11 cellular contexts compared by ENCODE assay signal in the genomic region with DNA sequence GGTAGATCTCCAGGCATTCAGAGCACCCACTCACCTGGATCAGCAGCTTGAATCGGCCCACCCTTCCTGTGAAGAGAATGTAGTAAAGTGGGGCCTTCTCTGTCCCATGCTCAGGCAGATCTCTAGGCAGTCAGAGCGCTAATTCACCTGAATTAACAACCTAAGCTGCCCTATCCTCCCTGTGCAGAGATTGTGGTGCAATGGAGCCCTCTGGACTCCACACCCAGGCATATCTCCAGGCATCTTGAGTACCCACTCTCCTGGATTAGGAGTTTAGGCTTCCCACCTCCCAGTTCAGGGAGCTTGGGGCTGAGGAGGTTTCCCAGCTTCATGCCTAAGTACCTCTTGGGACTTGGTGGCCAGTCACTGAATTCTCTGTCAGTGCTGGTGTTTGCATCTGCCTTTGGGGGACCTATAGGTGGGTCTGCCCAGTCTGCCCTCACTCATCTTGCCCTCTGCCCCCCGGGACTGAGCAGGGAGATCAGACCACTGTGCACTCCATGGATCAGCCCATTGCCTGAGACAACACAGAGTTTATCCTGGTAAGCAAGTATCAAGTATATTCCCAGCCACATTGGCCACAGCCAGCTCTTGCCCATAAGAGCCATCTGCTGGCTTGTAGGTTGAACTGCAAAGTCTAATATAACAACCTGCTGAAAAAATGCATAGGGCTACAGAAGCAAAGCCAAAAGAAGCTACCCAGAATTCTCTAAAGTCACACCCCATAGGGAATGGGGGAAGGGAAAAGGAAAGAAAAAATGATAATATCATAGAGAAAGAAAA.
A peak's percentile ranks its signal among the peaks of the same experiment; 100 is the strongest.
DNase-seq lines count a peak whose midpoint lies in the region; ATAC-seq, FAIRE-seq and TF ChIP-seq lines count a peak whose summit lies in the region.
"Had no signal": no experiment of that assay in that cellular context is flagged by ENCODE, and none has a peak within 500 bp of the region (broad histone marks: within the 10 kb centered on the region; RNA-seq: fewer than 3 reads in every experiment).

No MANE protein-coding gene starts in this region.

- H3K23ac ChIP-seq in mesendoderm (ENCODE audit: low read length): no peak overlapping the region

- H3K18ac ChIP-seq in mesendoderm (ENCODE audit: low read length): no peak overlapping the region

- H2BK15ac ChIP-seq in mesendoderm (replicated peaks; ENCODE audit: low read depth): no peak overlapping the region

- H3K4me1 ChIP-seq in mesendoderm (ENCODE audit: control insufficient read depth, low read depth, low read length): no peaks in the 10 kb centered on the region

- H3K79me2 ChIP-seq in mesendoderm (ENCODE audit: control insufficient read depth, insufficient read depth, low read length): no peaks in the 10 kb centered on the region

- H4K8ac ChIP-seq in mesendoderm (ENCODE audit: low read depth, low read length): no peak overlapping the region

- no peak for TF ChIP-seq EP300 in Ishikawa (IDR thresholded peaks at IDR 0.05; ENCODE audit: borderline replicate concordance)

- H2BK5ac ChIP-seq in mesendoderm (ENCODE audit: low read length): no peak overlapping the region

- no peaks in the 10 kb centered on the region for H3K4me1 Mint-ChIP-seq in WTC11
- H3K4me1 Mint-ChIP-seq in CD4-positive, alpha-beta T cell (ENCODE audit: low read depth): no peaks in the 10 kb centered on the region

- ATAC-seq in WTC11: peak; percentile 90
- no peak for ATAC-seq in CD4-positive, alpha-beta T cell (ENCODE audit: poor library complexity)
- ATAC-seq: natural killer cell treated with Interleukin-12 subunit alpha and Interleukin-12 subunit beta and Interleukin-15 and Interleukin-18, amount 100 ng/mL, for 72 hours had no signal

- no peaks in the 10 kb centered on the region for H3K27me3 ChIP-seq in mesendoderm (ENCODE audit: insufficient read depth, low read length, poor library complexity)
- no peaks in the 10 kb centered on the region for H3K27me3 ChIP-seq in CD4-positive, alpha-beta T cell (ENCODE audit: control insufficient read depth, insufficient read depth, low read length)

- H3K4me3 ChIP-seq in mesendoderm (ENCODE audit: low read length): no peak overlapping the region

- no peaks in the 10 kb centered on the region for H3K36me3 ChIP-seq in mesendoderm (ENCODE audit: control insufficient read depth, insufficient read depth, low read length)

- no peak for TF ChIP-seq POLR2A in GM12892 (IDR thresholded peaks at IDR 0.05; ENCODE audit: low read depth, low read length)

- no peaks in the 10 kb centered on the region for H3K36me3 Mint-ChIP-seq in WTC11
- no peaks in the 10 kb centered on the region for H3K36me3 Mint-ChIP-seq in CD4-positive, alpha-beta T cell (ENCODE audit: low read depth)
- H3K36me3 Mint-ChIP-seq: natural killer cell treated with Interleukin-12 subunit alpha and Interleukin-12 subunit beta and Interleukin-15 and Interleukin-18, amount 100 ng/mL, for 72 hours had no signal

- H3K4me2 ChIP-seq in mesendoderm (ENCODE audit: low read length): no peak overlapping the region

- POLR2A ChIA-PET in WTC11 (lab: Charles Lee): no interaction called here
- POLR2A ChIA-PET in CD4-positive, alpha-beta T cell (lab: Charles Lee): no interaction called here

- H3K56ac ChIP-seq in mesendoderm (ENCODE audit: low read length): peak overlapping the region; percentile 15

- peak; percentile 38 for FAIRE-seq in GM12892 (lab: Jason Lieb, UNC)
- FAIRE-seq: endothelial cell of umbilical vein had no signal

- H2BK120ac ChIP-seq in mesendoderm (ENCODE audit: low read depth, low read length): no peak overlapping the region

- H3K79me1 ChIP-seq in mesendoderm (ENCODE audit: low read length): no peaks in the 10 kb centered on the region

- H3K27ac Mint-ChIP-seq in WTC11: no peak overlapping the region
- no peak overlapping the region for H3K27ac Mint-ChIP-seq in CD4-positive, alpha-beta T cell
- H3K27ac Mint-ChIP-seq: natural killer cell treated with Interleukin-12 subunit alpha and Interleukin-12 subunit beta and Interleukin-15 and Interleukin-18, amount 100 ng/mL, for 72 hours had no signal

- no peak overlapping the region for H3K4ac ChIP-seq in mesendoderm (ENCODE audit: low read depth, low read length)

- no peak overlapping the region for H3K9ac ChIP-seq in mesendoderm (ENCODE audit: low read length)

- H3K9me3 Mint-ChIP-seq in WTC11: peaks cover 17% of the 10 kb centered on the region
- peaks cover 11% of the 10 kb centered on the region for H3K9me3 Mint-ChIP-seq in CD4-positive, alpha-beta T cell

- CTCF ChIA-PET in WTC11 (lab: Charles Lee): interaction anchor here (0.7 to 1.8 kb wide), 4 partner anchors 10 to 241 kb away, joined by 3 to 9 read pairs (median 4); no protein-coding TSS in a partner anchor
- CTCF ChIA-PET in CD4-positive, alpha-beta T cell (lab: Charles Lee): no interaction called here

- no peaks in the 10 kb centered on the region for H3K9me3 ChIP-seq in CD4-positive, alpha-beta T cell (ENCODE audit: control insufficient read depth, low read length)

- no peaks in the 10 kb centered on the region for H3K27me3 Mint-ChIP-seq in WTC11 (ENCODE audit: low read depth)
- H3K27me3 Mint-ChIP-seq in CD4-positive, alpha-beta T cell: no peaks in the 10 kb centered on the region
- H3K27me3 Mint-ChIP-seq: natural killer cell treated with Interleukin-12 subunit alpha and Interleukin-12 subunit beta and Interleukin-15 and Interleukin-18, amount 100 ng/mL, for 72 hours had no signal

- H4K5ac ChIP-seq in mesendoderm (ENCODE audit: low read length): no peak overlapping the region

- H3K27ac ChIP-seq in mesendoderm (ENCODE audit: low read depth, low read length): no peak overlapping the region
- H3K27ac ChIP-seq in CD4-positive, alpha-beta T cell (ENCODE audit: low read depth, low read length): no peak overlapping the region
- H3K27ac ChIP-seq: RWPE1 had no signal

- no peak for TF ChIP-seq CTCF in WTC11 (IDR thresholded peaks at IDR 0.05)
- no peak for TF ChIP-seq CTCF in CD4-positive, alpha-beta T cell (IDR thresholded peaks at IDR 0.05)

- DNase-seq in GM12892 (ENCODE audit: insufficient read length) (no peak), WTC11 (ENCODE audit: low spot score) (no peak), mesendoderm (peak; percentile 40), NCI-H187 treated with DMSO at 0.1 percent for 48 hours (lab: John Stamatoyannopoulos, UW) (no peak), DMS153 treated with DMSO at 0.1 percent for 48 hours (lab: John Stamatoyannopoulos, UW; ENCODE audit: unreplicated experiment) (no peak), posterior vena cava (ENCODE audit: low spot score) (no peak)
- DNase-seq in CD4-positive, alpha-beta T cell: no peak

- no peak overlapping the region for H2AK5ac ChIP-seq in mesendoderm (ENCODE audit: low read length)

- intact Hi-C loops in CD4-positive, alpha-beta T cell (cut with DNase I, micrococcal nuclease): no loop called here
- intact Hi-C loops in posterior vena cava (cut with DNase I): loop anchor here in 1 of 2 donors (5.0 kb wide), 1 partner anchor 174 kb away; no protein-coding TSS in a partner anchor

- no CpG with 5 or more reads among the region's 3 CpGs for WGBS in mesendoderm (ENCODE audit: extremely low coverage, insufficient coverage, low lambda C conversion rate)

- H3K4me3 Mint-ChIP-seq in WTC11: no peak overlapping the region
- H3K4me3 Mint-ChIP-seq in CD4-positive, alpha-beta T cell: no peak overlapping the region
- H3K4me3 Mint-ChIP-seq: natural killer cell treated with Interleukin-12 subunit alpha and Interleukin-12 subunit beta and Interleukin-15 and Interleukin-18, amount 100 ng/mL, for 72 hours had no signal

- peak; percentile 53 for TF ChIP-seq RAD21 in Ishikawa (IDR thresholded peaks at IDR 0.05; ENCODE audit: low read depth)

TF ChIP-seq in Ishikawa, 13 proteins besides CTCF, POLR2A, EP300 and RAD21 (continues in another document):
- TF ChIP-seq ZBTB7A (IDR thresholded peaks at IDR 0.05; ENCODE audit: low read depth) (no peak), TAF1 (IDR thresholded peaks at IDR 0.05; ENCODE audit: low read depth) (no peak), FOXM1 (IDR thresholded peaks at IDR 0.05; ENCODE audit: borderline replicate concordance, low read depth) (no peak)

TF ChIP-seq in WTC11, 78 proteins besides CTCF, POLR2A, EP300 and RAD21 (continues in another document):
- TF ChIP-seq TEAD1 (CRISPR knock-in tag; IDR thresholded peaks at IDR 0.05): no peak
- TF ChIP-seq OVOL2 (CRISPR knock-in tag; IDR thresholded peaks at IDR 0.05; ENCODE audit: borderline replicate concordance): no peak
- TF ChIP-seq, protein P1, sequence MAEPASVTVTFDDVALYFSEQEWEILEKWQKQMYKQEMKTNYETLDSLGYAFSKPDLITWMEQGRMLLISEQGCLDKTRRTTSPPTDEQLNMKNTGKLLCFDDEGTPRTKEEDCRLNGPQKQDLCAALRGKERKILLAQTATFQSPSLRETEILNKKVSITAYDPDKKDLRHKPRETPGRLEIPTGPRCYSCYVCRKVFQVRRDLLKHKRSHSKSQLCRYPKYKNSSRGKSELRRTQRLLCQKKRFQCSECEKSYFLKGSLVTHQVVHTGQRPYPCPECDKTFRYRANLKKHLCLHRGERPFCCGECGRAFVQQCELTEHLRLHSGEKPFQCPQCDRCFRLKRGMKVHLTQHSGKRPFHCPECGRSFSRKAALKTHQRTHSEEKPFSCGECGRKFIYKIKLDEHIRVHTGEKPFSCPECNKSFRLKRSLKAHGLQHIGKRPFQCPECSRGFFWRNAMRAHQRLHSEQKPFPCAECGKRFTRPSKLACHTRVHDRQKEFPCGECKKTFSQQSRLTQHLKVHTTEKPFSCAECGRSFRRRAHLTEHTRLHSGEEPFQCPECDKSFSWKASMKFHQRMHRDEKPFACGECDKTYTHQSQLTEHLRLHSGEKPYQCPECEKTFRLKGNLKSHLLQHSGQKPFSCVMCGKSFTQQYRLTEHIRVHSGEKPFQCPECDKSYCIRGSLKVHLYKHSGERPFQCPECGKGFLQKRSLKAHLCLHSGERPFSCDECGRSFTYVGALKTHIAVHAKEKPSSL (CRISPR knock-in tag; conservative IDR thresholded peaks at IDR 0.05): no peak
- TF ChIP-seq ZNF396 (CRISPR knock-in tag; IDR thresholded peaks at IDR 0.05; ENCODE audit: borderline replicate concordance): no peak
- no peak for TF ChIP-seq ZNF138 (CRISPR knock-in tag; conservative IDR thresholded peaks at IDR 0.05)
- no peak for TF ChIP-seq FOXJ3 (CRISPR knock-in tag; IDR thresholded peaks at IDR 0.05; ENCODE audit: borderline replicate concordance)
- TF ChIP-seq NR1H2 (CRISPR knock-in tag; IDR thresholded peaks at IDR 0.05): no peak
- no peak for TF ChIP-seq ZNF416 (CRISPR knock-in tag; IDR thresholded peaks at IDR 0.05)
- no peak for TF ChIP-seq TP53 (CRISPR knock-in tag; IDR thresholded peaks at IDR 0.05)
- no peak for TF ChIP-seq SOX15 (CRISPR knock-in tag; IDR thresholded peaks at IDR 0.05)
- TF ChIP-seq RELA (CRISPR knock-in tag; IDR thresholded peaks at IDR 0.05; ENCODE audit: borderline replicate concordance): no peak
- no peak for TF ChIP-seq ATF1 (CRISPR knock-in tag; IDR thresholded peaks at IDR 0.05)
- TF ChIP-seq, protein P2, sequence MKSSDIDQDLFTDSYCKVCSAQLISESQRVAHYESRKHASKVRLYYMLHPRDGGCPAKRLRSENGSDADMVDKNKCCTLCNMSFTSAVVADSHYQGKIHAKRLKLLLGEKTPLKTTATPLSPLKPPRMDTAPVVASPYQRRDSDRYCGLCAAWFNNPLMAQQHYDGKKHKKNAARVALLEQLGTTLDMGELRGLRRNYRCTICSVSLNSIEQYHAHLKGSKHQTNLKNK (CRISPR knock-in tag; IDR thresholded peaks at IDR 0.05): no peak
